ENCODE assay signal across 12 cellular contexts in genomic region chr2:190863946-190864345, GRCh38. TPM values are rescaled to one million over a fixed set of nuclear protein-coding genes. Genes with fewer than 3 reads are reported as not detected.
DNase-seq lines count a peak whose midpoint lies in the region; ATAC-seq lines count a peak whose summit lies in the region.
"Had no signal": no experiment of that assay in that cellular context is flagged by ENCODE, and none has a peak within 500 bp of the region (broad histone marks: within the 10 kb centered on the region; RNA-seq: fewer than 3 reads in every experiment).

No MANE protein-coding gene starts in this region.

- peaks cover 6% of the 10 kb centered on the region for H3K4me1 ChIP-seq in mesenchymal stem cell (ENCODE audit: control insufficient read depth, insufficient read depth, low read depth, low read length)

- H3K27me3 ChIP-seq in mesenchymal stem cell (ENCODE audit: control insufficient read depth in 1 of 2, insufficient read depth in 1 of 2, low read length in 2 of 2) = no peaks in the 10 kb centered on the region
- H3K27me3 ChIP-seq: BE2C had no signal

- H4K8ac ChIP-seq in mesenchymal stem cell (ENCODE audit: low read length) = no peak overlapping the region

- H3K36me3 ChIP-seq in mesenchymal stem cell (ENCODE audit: control insufficient read depth in 1 of 2, insufficient read depth in 2 of 2, low read depth in 1 of 2, low read length in 2 of 2) = no peaks in the 10 kb centered on the region
- H3K36me3 ChIP-seq: BE2C had no signal

- H3K4ac ChIP-seq in mesenchymal stem cell (ENCODE audit: low read depth in 1 of 2, low read length in 2 of 2) = no peak overlapping the region

- H3K23ac ChIP-seq in mesenchymal stem cell (ENCODE audit: low read length in 2 of 2) = no peak overlapping the region

- no peak overlapping the region for H3K14ac ChIP-seq in mesenchymal stem cell (ENCODE audit: low read length in 2 of 2)

- no peaks in the 10 kb centered on the region for H3K9me3 ChIP-seq in mesenchymal stem cell (ENCODE audit: control insufficient read depth, low read length)
- H3K9me3 ChIP-seq: BE2C had no signal

- no peak overlapping the region for H4K91ac ChIP-seq in mesenchymal stem cell (ENCODE audit: low read length)

- H2AK5ac ChIP-seq in mesenchymal stem cell (ENCODE audit: low read length, severe bottlenecking) = no peak overlapping the region

- no peak overlapping the region for H2BK15ac ChIP-seq in mesenchymal stem cell (ENCODE audit: low read depth, poor library complexity, severe bottlenecking)

- no peak overlapping the region for H3K18ac ChIP-seq in mesenchymal stem cell (ENCODE audit: low read depth in 1 of 2, low read length in 2 of 2)

- H3K9ac ChIP-seq in mesenchymal stem cell (ENCODE audit: low read length) = peak overlapping the region; percentile 47

- ATAC-seq in left lobe of liver = no peak
- ATAC-seq in HG03196 (IDR thresholded peaks at IDR 0.05; ENCODE audit: unreplicated experiment) = no peak
- ATAC-seq in HG03457 (IDR thresholded peaks at IDR 0.05; ENCODE audit: unreplicated experiment) = no peak

- H2AFZ ChIP-seq in mesenchymal stem cell (ENCODE audit: low read depth, low read length) = no peak overlapping the region

- no peak overlapping the region for H2BK12ac ChIP-seq in mesenchymal stem cell (ENCODE audit: low read length in 2 of 2)

- peaks cover 1% of the 10 kb centered on the region for H3K79me1 ChIP-seq in mesenchymal stem cell (replicated peaks; ENCODE audit: low read length, poor library complexity, severe bottlenecking)

- no peak overlapping the region for H3K4me3 ChIP-seq in mesenchymal stem cell (ENCODE audit: insufficient read depth in 1 of 2, low read depth in 1 of 2, low read length in 2 of 2)

- no peak overlapping the region for H2BK120ac ChIP-seq in mesenchymal stem cell (ENCODE audit: low read depth, low read length)

- H3K4me2 ChIP-seq in mesenchymal stem cell (ENCODE audit: low read length, poor library complexity, severe bottlenecking) = no peak overlapping the region

- no peak overlapping the region for H2BK5ac ChIP-seq in mesenchymal stem cell (ENCODE audit: low read depth, low read length, poor library complexity, severe bottlenecking)

- DNase-seq in COR-L47 (lab: John Stamatoyannopoulos, UW) (peak; percentile 76), NCI-H1436 treated with DMSO at 0.1 percent for 48 hours (lab: John Stamatoyannopoulos, UW) (peak; percentile 98), SHP77 (lab: John Stamatoyannopoulos, UW) (peak; percentile 83 to 89), mesenchymal stem cell (no peak), putamen (ENCODE audit: low spot score) (no peak), left lobe of liver (ENCODE audit: low spot score) (no peak)
- DNase-seq: activated CD4-positive, alpha-beta T cell treated with anti-CD3 and anti-CD28 coated beads, Interleukin-2, amount 50 U/mL, for 48 hours; amniotic stem cell; BE2C; NCI-H2171 treated with DMSO at 0.1 percent for 48 hours had no signal

- 69% methylated on average over 3 of the region's 3 CpGs for WGBS in mesenchymal stem cell

- no peak overlapping the region for H3K27ac ChIP-seq in mesenchymal stem cell (ENCODE audit: low read length, poor library complexity, severe bottlenecking)

RNA-seq across cellular contexts. Expression of gene GLS, which starts 16.7 kb away (rescaled TPM):
- polyA plus RNA-seq in mesenchymal stem cell (2013, experiment 1 of 2) = 33.6 TPM
- 34.7 TPM for polyA plus RNA-seq in mesenchymal stem cell (2013, experiment 2 of 2)
- 10.2 TPM for total RNA-seq in left lobe of liver

Comparison
In these comparisons a context has a peak if more than half of its experiments do, and no peak if none do; other contexts are left out.
1. DNase-seq: peak in COR-L47 (single experiment), NCI-H1436 treated with DMSO at 0.1 percent for 48 hours (single experiment) and SHP77 (2 of 2); none in mesenchymal stem cell (single experiment), putamen (single experiment) and left lobe of liver (single experiment).